Comparison of ENCODE assay signal across 8 cellular contexts in genomic region chr1:40316595-40317393, GRCh38. TPM values are rescaled to one million over a fixed set of nuclear protein-coding genes. Genes with fewer than 3 reads are reported as not detected.
DNase-seq lines count a peak whose midpoint lies in the region; ATAC-seq and TF ChIP-seq lines count a peak whose summit lies in the region.

Gene COL9A2 (minus strand): TSS chr1:40317286. CDS start chr1:40317197, 89 bp downstream.

- H3K79me2 ChIP-seq in fibroblast of lung (ENCODE audit: control insufficient read depth, insufficient read depth, low read length), result no peaks in the 10 kb centered on the region

- H3K36me3 Mint-ChIP-seq in natural killer cell treated with Interleukin-12 subunit alpha and Interleukin-12 subunit beta and Interleukin-15 and Interleukin-18, amount 100 ng/mL, for 72 hours, result no peaks in the 10 kb centered on the region

- H3K4me1 ChIP-seq in fibroblast of lung (ENCODE audit: control insufficient read depth, extremely low read depth, insufficient read depth, low read length) (peaks cover 4% of the 10 kb centered on the region), stomach smooth muscle (ENCODE audit: control insufficient read depth, insufficient read depth, low read length) (peaks cover 29% of the 10 kb centered on the region)

- peak within 1 kb of the TSS; percentile 41 for H3K4me2 ChIP-seq in fibroblast of lung (ENCODE audit: extremely low read depth, insufficient read depth, low read length)

- H3K27ac ChIP-seq in fibroblast of lung (ENCODE audit: insufficient read depth, low read length) (no peak within 1 kb of the TSS), stomach smooth muscle (ENCODE audit: low read length) (no peak within 1 kb of the TSS)

- H3K27me3 Mint-ChIP-seq in natural killer cell treated with Interleukin-12 subunit alpha and Interleukin-12 subunit beta and Interleukin-15 and Interleukin-18, amount 100 ng/mL, for 72 hours, result peaks cover 18 to 19% of the 10 kb centered on the region in 2 donors

- peak within 1 kb of the TSS in 3 of 4 experiments; percentile 3 to 27 (median 10) for H3K4me3 ChIP-seq in fibroblast of lung (replicated peaks in 1 of 4; ENCODE audit: control extremely low read depth in 1 of 4, insufficient read depth in 1 of 4, low read depth in 3 of 4, low read length in 4 of 4)
- peak within 1 kb of the TSS; percentile 60 to 71 for H3K4me3 ChIP-seq in stomach smooth muscle (ENCODE audit: low read length in 2 of 2)

- peak within 1 kb of the TSS in 1 of 2 donors; percentile 83 for H3K27ac Mint-ChIP-seq in natural killer cell treated with Interleukin-12 subunit alpha and Interleukin-12 subunit beta and Interleukin-15 and Interleukin-18, amount 100 ng/mL, for 72 hours

- H2AFZ ChIP-seq in fibroblast of lung (ENCODE audit: low read length), result peak within 1 kb of the TSS; percentile 62

- no peaks in the 10 kb centered on the region for H3K9me3 Mint-ChIP-seq in natural killer cell treated with Interleukin-12 subunit alpha and Interleukin-12 subunit beta and Interleukin-15 and Interleukin-18, amount 100 ng/mL, for 72 hours

- peak; percentile 19; the same call in 1 of the 3 replicates for TF ChIP-seq CTCF in GM12872 (IDR thresholded peaks at IDR 0.05; ENCODE audit: insufficient read depth, low read depth, low read length)
- TF ChIP-seq CTCF in fibroblast of lung (conservative IDR thresholded peaks at IDR 0.05 in 1 of 2, IDR thresholded peaks at IDR 0.05 in 1 of 2; ENCODE audit: low read depth in 1 of 2, low read length in 2 of 2), result no peak

- H3K9me3 ChIP-seq in fibroblast of lung (ENCODE audit: control insufficient read depth, insufficient read depth, low read depth, low read length) (no peaks in the 10 kb centered on the region), stomach smooth muscle (ENCODE audit: control insufficient read depth in 2 of 2, low read length in 2 of 2) (no peaks in the 10 kb centered on the region)

- H3K4me1 Mint-ChIP-seq in natural killer cell treated with Interleukin-12 subunit alpha and Interleukin-12 subunit beta and Interleukin-15 and Interleukin-18, amount 100 ng/mL, for 72 hours (ENCODE audit: low read depth in 2 of 2), result peaks cover 17 to 19% of the 10 kb centered on the region in 2 donors

- H3K9ac ChIP-seq in fibroblast of lung (ENCODE audit: insufficient read depth, low read length) (no peak within 1 kb of the TSS), stomach smooth muscle (ENCODE audit: low read length in 2 of 2) (no peak within 1 kb of the TSS)

- ATAC-seq in natural killer cell treated with Interleukin-12 subunit alpha and Interleukin-12 subunit beta and Interleukin-15 and Interleukin-18, amount 100 ng/mL, for 72 hours, result peak; percentile 71 to 81
- ATAC-seq in HG03159 (IDR thresholded peaks at IDR 0.05; ENCODE audit: unreplicated experiment) (no peak), HG03139 (IDR thresholded peaks at IDR 0.05; ENCODE audit: unreplicated experiment) (no peak)

- peak within 1 kb of the TSS; percentile 85 for H3K4me3 Mint-ChIP-seq in natural killer cell treated with Interleukin-12 subunit alpha and Interleukin-12 subunit beta and Interleukin-15 and Interleukin-18, amount 100 ng/mL, for 72 hours

- H3K27me3 ChIP-seq in fibroblast of lung (ENCODE audit: control insufficient read depth, insufficient read depth, low read length), result peaks cover 31% of the 10 kb centered on the region
- H3K27me3 ChIP-seq in stomach smooth muscle (ENCODE audit: control insufficient read depth in 1 of 2, insufficient read depth in 2 of 2, low read length in 2 of 2), result peaks cover 21 to 28% of the 10 kb centered on the region in 2 donors

- no peaks in the 10 kb centered on the region for H4K20me1 ChIP-seq in fibroblast of lung (ENCODE audit: control insufficient read depth, extremely low read depth, insufficient read depth, low read length)

- H3K36me3 ChIP-seq in fibroblast of lung (ENCODE audit: control insufficient read depth, insufficient read depth, low read length), result no peaks in the 10 kb centered on the region
- H3K36me3 ChIP-seq in stomach smooth muscle (ENCODE audit: control insufficient read depth in 2 of 2, insufficient read depth in 2 of 2, low read length in 2 of 2), result no peaks in the 10 kb centered on the region

- DNase-seq in NCI-H526 (lab: John Stamatoyannopoulos, UW) (peak; percentile 56 to 93), fibroblast of lung (ENCODE audit: low read depth in 2 of 2) (peak in 1 of 2 donors; percentile 33)
- peak; percentile 75 for DNase-seq in activated T-cell treated with anti-CD3 and anti-CD28 coated beads, Interleukin-2, amount 50 U/mL, for 1 hour
- DNase-seq in natural killer cell treated with Interleukin-12 subunit alpha and Interleukin-12 subunit beta and Interleukin-15 and Interleukin-18, amount 100 ng/mL, for 72 hours (ENCODE audit: low spot score), result no peak

RNA-seq across cellular contexts. Expression of gene COL9A2, which starts in this region (rescaled TPM):
- total RNA-seq in fibroblast of lung, result 2.1 and 2.8 TPM in 2 replicates
- polyA plus RNA-seq in fibroblast of lung, result 0.40 and 1.3 TPM in 2 replicates
- 0.97 and 3.0 TPM in 2 replicates for polyA plus RNA-seq in fibroblast of lung (2012)
- 0.96 and 1.6 TPM in 2 replicates for polyA minus RNA-seq in fibroblast of lung (ENCODE audit: low replicate concordance)
- 1 to 10 TPM; 5.4 to 7.3 TPM for total RNA-seq in natural killer cell treated with Interleukin-12 subunit alpha and Interleukin-12 subunit beta and Interleukin-15 and Interleukin-18, amount 100 ng/mL, for 72 hours

Comparison
In these comparisons a context has a peak if more than half of its experiments do, and no peak if none do; other contexts are left out.
1. ATAC-seq: peak in natural killer cell treated with Interleukin-12 subunit alpha and Interleukin-12 subunit beta and Interleukin-15 and Interleukin-18, amount 100 ng/mL, for 72 hours (2 of 2); none in HG03159 (single experiment) and HG03139 (single experiment).